ENCODE assay signal across 8 cellular contexts in the genomic region with DNA sequence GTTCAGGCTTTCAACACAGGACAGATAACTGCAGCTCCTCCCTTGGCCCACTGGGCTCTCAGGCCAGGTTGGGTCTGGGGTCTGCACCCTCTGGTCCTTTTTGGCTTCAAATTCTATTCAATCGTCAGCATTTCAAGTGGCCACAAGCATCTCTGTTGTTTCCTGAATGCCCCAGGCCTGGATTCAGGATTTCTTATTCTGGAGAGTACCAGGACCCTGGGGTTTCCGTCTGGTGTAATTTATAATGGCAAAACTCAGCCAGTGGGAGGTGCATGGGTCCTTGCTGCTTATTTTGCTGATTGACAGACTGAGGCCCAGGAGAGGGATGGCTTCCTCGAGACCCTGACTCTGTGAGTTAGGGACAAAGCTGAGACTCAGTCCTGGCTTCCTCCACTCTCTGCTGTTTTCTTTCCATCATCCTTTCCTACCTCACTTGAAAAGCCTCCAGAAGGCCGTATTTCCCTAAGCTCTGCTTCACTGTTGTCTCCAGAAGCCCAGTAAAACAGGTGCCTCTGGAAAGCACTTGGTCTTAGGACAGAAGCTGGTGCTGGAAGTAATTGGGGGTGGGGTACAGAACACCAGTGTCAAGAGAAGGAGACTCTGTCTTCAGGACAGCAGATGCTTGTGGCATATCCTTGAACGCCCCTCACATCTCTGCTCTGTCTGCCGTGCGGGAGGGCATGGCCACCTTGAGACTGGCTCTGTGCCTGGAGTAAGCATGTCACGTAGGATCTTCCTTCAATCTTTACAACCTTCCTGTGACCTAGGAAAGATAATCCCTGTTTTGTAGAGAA. TPM values are rescaled to one million over a fixed set of nuclear protein-coding genes. Genes with fewer than 3 reads are reported as not detected.
A peak's percentile ranks its signal among the peaks of the same experiment; 100 is the strongest.
DNase-seq lines count a peak whose midpoint lies in the region; ATAC-seq and TF ChIP-seq lines count a peak whose summit lies in the region.

No MANE protein-coding gene starts in this region.

- peak overlapping the region; percentile 52 to 88 for H3K4ac ChIP-seq in mesenchymal stem cell (ENCODE audit: low read depth in 1 of 2, low read length in 2 of 2)

- peak overlapping the region; percentile 99 for H2AK5ac ChIP-seq in mesenchymal stem cell (ENCODE audit: low read length, severe bottlenecking)

- H3K4me3 ChIP-seq in brain microvascular endothelial cell (ENCODE audit: low read depth, low read length) (no peak overlapping the region), mesenchymal stem cell (ENCODE audit: insufficient read depth in 1 of 2, low read depth in 1 of 2, low read length in 2 of 2) (peak overlapping the region in 1 of 2 experiments; percentile 52), suprapubic skin (peak overlapping the region; percentile 6)

- peak overlapping the region; percentile 84 to 99 for H2BK12ac ChIP-seq in mesenchymal stem cell (ENCODE audit: low read length in 2 of 2)

- no peak for TF ChIP-seq EP300 in suprapubic skin (IDR thresholded peaks at IDR 0.05)

- H3K18ac ChIP-seq in mesenchymal stem cell (ENCODE audit: low read depth in 1 of 2, low read length in 2 of 2) = peak overlapping the region; percentile 82 to 86

- H3K23ac ChIP-seq in mesenchymal stem cell (ENCODE audit: low read length in 2 of 2) = no peak overlapping the region

- H3K4me3 Mint-ChIP-seq in T-helper 1 cell treated with Interleukin-12 subunit alpha and Interleukin-12 subunit beta and Interleukin-4 antibody, amounts not matched to agents 30 μg/mL and 1 μg/mL, for 36 hours = peak overlapping the region; percentile 66

- H2AFZ ChIP-seq in mesenchymal stem cell (ENCODE audit: low read depth, low read length) = no peak overlapping the region

- H4K8ac ChIP-seq in mesenchymal stem cell (ENCODE audit: low read length) = peak overlapping the region; percentile 93

- H2BK120ac ChIP-seq in mesenchymal stem cell (ENCODE audit: low read depth, low read length) = peak overlapping the region; percentile 74

- TF ChIP-seq POLR2A in suprapubic skin (IDR thresholded peaks at IDR 0.05) = no peak

- peak overlapping the region; percentile 91 for H3K27ac Mint-ChIP-seq in T-helper 1 cell treated with Interleukin-12 subunit alpha and Interleukin-12 subunit beta and Interleukin-4 antibody, amounts not matched to agents 30 μg/mL and 1 μg/mL, for 36 hours

- peak overlapping the region; percentile 83 for H3K9ac ChIP-seq in mesenchymal stem cell (ENCODE audit: low read length)

- H3K36me3 ChIP-seq in brain microvascular endothelial cell (replicated peaks) (peaks cover 17% of the 10 kb centered on the region), mesenchymal stem cell (ENCODE audit: control insufficient read depth in 1 of 2, insufficient read depth in 2 of 2, low read depth in 1 of 2, low read length in 2 of 2) (peaks cover 14 to 31% of the 10 kb centered on the region in 2 experiments), suprapubic skin (no peaks in the 10 kb centered on the region)

- H3K79me1 ChIP-seq in mesenchymal stem cell (replicated peaks; ENCODE audit: low read length, poor library complexity, severe bottlenecking) = no peaks in the 10 kb centered on the region

- H3K14ac ChIP-seq in mesenchymal stem cell (ENCODE audit: low read length in 2 of 2) = peak overlapping the region in 1 of 2 experiments; percentile 53

- peaks cover 87% of the 10 kb centered on the region for H3K4me1 Mint-ChIP-seq in T-helper 1 cell treated with Interleukin-12 subunit alpha and Interleukin-12 subunit beta and Interleukin-4 antibody, amounts not matched to agents 30 μg/mL and 1 μg/mL, for 36 hours (ENCODE audit: low read depth)

- H2BK5ac ChIP-seq in mesenchymal stem cell (ENCODE audit: low read depth, low read length, poor library complexity, severe bottlenecking) = peak overlapping the region; percentile 74

- H3K4me2 ChIP-seq in mesenchymal stem cell (ENCODE audit: low read length, poor library complexity, severe bottlenecking) = no peak overlapping the region

- no peak for TF ChIP-seq CTCF in brain microvascular endothelial cell (IDR thresholded peaks at IDR 0.05; ENCODE audit: low read depth, low read length, missing control alignments)
- TF ChIP-seq CTCF in suprapubic skin (IDR thresholded peaks at IDR 0.05) = no peak

- H3K36me3 Mint-ChIP-seq in T-helper 1 cell treated with Interleukin-12 subunit alpha and Interleukin-12 subunit beta and Interleukin-4 antibody, amounts not matched to agents 30 μg/mL and 1 μg/mL, for 36 hours (ENCODE audit: low read depth) = peaks cover 53% of the 10 kb centered on the region

- no peaks in the 10 kb centered on the region for H3K27me3 ChIP-seq in brain microvascular endothelial cell (replicated peaks)
- no peaks in the 10 kb centered on the region for H3K27me3 ChIP-seq in mesenchymal stem cell (ENCODE audit: control insufficient read depth in 1 of 2, insufficient read depth in 1 of 2, low read length in 2 of 2)
- no peaks in the 10 kb centered on the region for H3K27me3 ChIP-seq in suprapubic skin

- peaks cover 56% of the 10 kb centered on the region for H3K4me1 ChIP-seq in mesenchymal stem cell (ENCODE audit: control insufficient read depth, insufficient read depth, low read depth, low read length)
- H3K4me1 ChIP-seq in suprapubic skin = peaks cover 100% of the 10 kb centered on the region

- H4K91ac ChIP-seq in mesenchymal stem cell (ENCODE audit: low read length) = peak overlapping the region; percentile 95

- WGBS in mesenchymal stem cell = 62% methylated on average over 6 of the region's 8 CpGs
- WGBS in suprapubic skin = 31% methylated on average over 8 of the region's 8 CpGs

- H3K27ac ChIP-seq in brain microvascular endothelial cell (peak overlapping the region; percentile 56), mesenchymal stem cell (ENCODE audit: low read length, poor library complexity, severe bottlenecking) (peak overlapping the region; percentile 81), suprapubic skin (peak overlapping the region; percentile 87)

- H3K27me3 Mint-ChIP-seq in T-helper 1 cell treated with Interleukin-12 subunit alpha and Interleukin-12 subunit beta and Interleukin-4 antibody, amounts not matched to agents 30 μg/mL and 1 μg/mL, for 36 hours (ENCODE audit: low read depth) = no peaks in the 10 kb centered on the region

- DNase-seq in T-helper 1 cell (no peak), brain microvascular endothelial cell (no peak), mesenchymal stem cell (peak; percentile 41), suprapubic skin (ENCODE audit: low spot score in 2 of 2) (no peak)
- DNase-seq in stimulated activated CD4-positive, alpha-beta T cell treated with anti-CD3 and anti-CD28 coated beads, Interleukin-4, amount 100 ng/mL, for 1 hour = no peak

- in situ Hi-C loops in brain microvascular endothelial cell (cut with HindIII; ENCODE audit: low pct_ligation_motif_present, low sequenced_read_pairs) = no loop called here

- H2BK15ac ChIP-seq in mesenchymal stem cell (ENCODE audit: low read depth, poor library complexity, severe bottlenecking) = peak overlapping the region; percentile 95

- no peak for ATAC-seq in GM21529 (IDR thresholded peaks at IDR 0.05; ENCODE audit: unreplicated experiment)
- ATAC-seq in HG03045 (IDR thresholded peaks at IDR 0.05; ENCODE audit: unreplicated experiment) = no peak

- H3K9me3 Mint-ChIP-seq in T-helper 1 cell treated with Interleukin-12 subunit alpha and Interleukin-12 subunit beta and Interleukin-4 antibody, amounts not matched to agents 30 μg/mL and 1 μg/mL, for 36 hours = peaks cover 9% of the 10 kb centered on the region

- H3K9me3 ChIP-seq in mesenchymal stem cell (ENCODE audit: control insufficient read depth, low read length) (no peaks in the 10 kb centered on the region), suprapubic skin (no peaks in the 10 kb centered on the region)

RNA-seq across cellular contexts. Expression of a gene that starts 39.5 kb away (rescaled TPM):
- not detected for polyA plus RNA-seq in mesenchymal stem cell (2013, experiment 1 of 2)
- polyA plus RNA-seq in mesenchymal stem cell (2013, experiment 2 of 2) = 0.01 TPM
- total RNA-seq in suprapubic skin = under 1 TPM in 2 of 4 donors, not detected in 2; 0.18 to 0.23 TPM

RNA-seq across cellular contexts. Expression of a gene that starts 44.1 kb away (rescaled TPM):
- 42.9 TPM for polyA plus RNA-seq in mesenchymal stem cell (2013, experiment 1 of 2)
- 44.5 TPM for polyA plus RNA-seq in mesenchymal stem cell (2013, experiment 2 of 2)
- total RNA-seq in suprapubic skin = 100 to 1,000 TPM in 3 of 4 donors, 10 to 100 TPM in 1; 99.7 to 145 (median 122) TPM
